13 cellular contexts compared by ENCODE assay signal in genomic region chr3:153285982-153286381, GRCh38.
A peak's percentile ranks its signal among the peaks of the same experiment; 100 is the strongest.
DNase-seq lines count a peak whose midpoint lies in the region; ATAC-seq and TF ChIP-seq lines count a peak whose summit lies in the region.
"Had no signal": no experiment of that assay in that cellular context is flagged by ENCODE, and none has a peak within 500 bp of the region (broad histone marks: within the 10 kb centered on the region; RNA-seq: fewer than 3 reads in every experiment).

No MANE protein-coding gene starts in this region.

- WGBS in heart left ventricle, 4 donors = 75 to 86% (median 83%) methylated on average over 2 of the region's 2 CpGs

- POLR2A ChIA-PET in activated CD8-positive, alpha-beta T cell treated with anti-CD3 and anti-CD28 coated beads for 36 hours (lab: Charles Lee) = no interaction called here
- POLR2A ChIA-PET in WTC11 (lab: Charles Lee) = no interaction called here

- H3K27me3 Mint-ChIP-seq in memory B cell (no peaks in the 10 kb centered on the region), WTC11 (ENCODE audit: low read depth) (no peaks in the 10 kb centered on the region; the same call in 1 of the 2 replicates)
- no peaks in the 10 kb centered on the region for H3K27me3 Mint-ChIP-seq in activated CD8-positive, alpha-beta T cell treated with anti-CD3 and anti-CD28 coated beads for 36 hours

- peak in 2 of 4 donors; percentile 16 to 23 for ATAC-seq in heart left ventricle
- no peak for ATAC-seq in Right ventricle myocardium inferior
- ATAC-seq in memory B cell (ENCODE audit: low read depth) = no peak
- no peak for ATAC-seq in activated CD8-positive, alpha-beta T cell treated with anti-CD3 and anti-CD28 coated beads for 36 hours
- ATAC-seq in WTC11 = no peak

- H3K9me3 ChIP-seq in heart left ventricle = no peaks in the 10 kb centered on the region
- H3K9me3 ChIP-seq in ascending aorta = no peaks in the 10 kb centered on the region
- H3K9me3 ChIP-seq: BE2C had no signal

- no peaks in the 10 kb centered on the region for H3K36me3 ChIP-seq in heart left ventricle
- no peaks in the 10 kb centered on the region for H3K36me3 ChIP-seq in ascending aorta
- H3K36me3 ChIP-seq: BE2C had no signal

- H3K4me3 ChIP-seq in heart left ventricle (no peak overlapping the region), ascending aorta (no peak overlapping the region)
- H3K4me3 ChIP-seq: hepatocyte had no signal

- H3K27ac Mint-ChIP-seq in memory B cell (peak overlapping the region; percentile 50), WTC11 (no peak overlapping the region)
- H3K27ac Mint-ChIP-seq in activated CD8-positive, alpha-beta T cell treated with anti-CD3 and anti-CD28 coated beads for 36 hours = no peak overlapping the region

- TF ChIP-seq POLR2A in heart left ventricle (IDR thresholded peaks at IDR 0.05) = no peak

- H3K9me3 Mint-ChIP-seq in memory B cell (no peaks in the 10 kb centered on the region), WTC11 (0 out of 2 replicates have a peak, but pooled peaks cover 6% of the 10 kb centered on the region)
- H3K9me3 Mint-ChIP-seq in activated CD8-positive, alpha-beta T cell treated with anti-CD3 and anti-CD28 coated beads for 36 hours = no peaks in the 10 kb centered on the region

- intact Hi-C loops in heart left ventricle (cut with DNase I) (loop anchor here in 6 of 10 donors (2.0 to 10.0 kb wide), 6 partner anchors 61 to 251 kb away; partner anchors contain the start of gene RAP2B (in 6 of the 6)), Right ventricle myocardium inferior (cut with DNase I) (loop anchor here (2.0 to 10.0 kb wide), 2 partner anchors 123 to 241 kb away; partner anchors contain the start of gene RAP2B), ascending aorta (cut with DNase I) (loop anchor here (5.0 to 10.0 kb wide), 2 partner anchors 124 to 241 kb away; partner anchors contain the start of gene RAP2B)
- intact Hi-C loops in activated CD8-positive, alpha-beta T cell treated with anti-CD3 and anti-CD28 coated beads for 36 hours (cut with micrococcal nuclease) = loop anchor here (10.0 kb wide), 2 partner anchors 121 to 339 kb away; partner anchors contain the start of gene RAP2B

- H3K27ac ChIP-seq in heart left ventricle (peak overlapping the region in 7 of 12 donors; percentile 20 to 84 (median 35)), ascending aorta (peak overlapping the region; percentile 20 to 23)
- H3K27ac ChIP-seq: hepatocyte had no signal

- H3K27me3 ChIP-seq in heart left ventricle (no peaks in the 10 kb centered on the region), ascending aorta (no peaks in the 10 kb centered on the region)
- H3K27me3 ChIP-seq: BE2C, hepatocyte had no signal

- CTCF ChIA-PET in activated CD8-positive, alpha-beta T cell treated with anti-CD3 and anti-CD28 coated beads for 36 hours (lab: Charles Lee) = interaction anchor here (1.2 kb wide), 1 partner anchor 396 kb away, joined by 3 read pairs; no protein-coding TSS in a partner anchor
- CTCF ChIA-PET in WTC11 (lab: Charles Lee) = no interaction called here

- H3K36me3 Mint-ChIP-seq in memory B cell (no peaks in the 10 kb centered on the region), WTC11 (no peaks in the 10 kb centered on the region)
- no peaks in the 10 kb centered on the region for H3K36me3 Mint-ChIP-seq in activated CD8-positive, alpha-beta T cell treated with anti-CD3 and anti-CD28 coated beads for 36 hours (ENCODE audit: low read depth)

- H3K4me1 ChIP-seq in heart left ventricle (peaks cover 0 to 60% (median 15%) of the 10 kb centered on the region in 12 donors), ascending aorta (no peaks in the 10 kb centered on the region)
- H3K4me1 ChIP-seq: BE2C had no signal

- H3K4me3 Mint-ChIP-seq in memory B cell (no peak overlapping the region), WTC11 (no peak overlapping the region)
- H3K4me3 Mint-ChIP-seq in activated CD8-positive, alpha-beta T cell treated with anti-CD3 and anti-CD28 coated beads for 36 hours = no peak overlapping the region

- DNase-seq in heart left ventricle (no peak), Right ventricle myocardium inferior (ENCODE audit: missing footprints) (no peak), ascending aorta (ENCODE audit: low spot score in 2 of 2) (no peak), memory B cell (ENCODE audit: low spot score in 2 of 2) (no peak), WTC11 (ENCODE audit: low spot score) (no peak), mesenteric fat pad (ENCODE audit: low spot score) (no peak)
- DNase-seq in activated CD8-positive, alpha-beta T cell treated with anti-CD3 and anti-CD28 coated beads for 36 hours = no peak
- DNase-seq in activated CD4-positive, CD25-positive, alpha-beta regulatory T cell treated with anti-CD3 and anti-CD28 coated beads, Interleukin-2, amount 50 U/mL, for 72 hours = no peak
- DNase-seq: BE2C; effector CD8-positive, alpha-beta T cell; NCI-H1436 treated with DMSO at 0.1 percent for 48 hours; T-helper 1 cell had no signal

- H3K4me1 Mint-ChIP-seq in memory B cell = peaks cover 11% of the 10 kb centered on the region
- peaks cover 52% of the 10 kb centered on the region for H3K4me1 Mint-ChIP-seq in activated CD8-positive, alpha-beta T cell treated with anti-CD3 and anti-CD28 coated beads for 36 hours (ENCODE audit: low read depth)
- H3K4me1 Mint-ChIP-seq in WTC11 = peaks cover 21% of the 10 kb centered on the region

- TF ChIP-seq CTCF in heart left ventricle (IDR thresholded peaks at IDR 0.05) (no peak), ascending aorta (IDR thresholded peaks at IDR 0.05) (no peak), WTC11 (IDR thresholded peaks at IDR 0.05) (no peak)
- TF ChIP-seq CTCF in activated CD8-positive, alpha-beta T cell treated with anti-CD3 and anti-CD28 coated beads for 36 hours (IDR thresholded peaks at IDR 0.05) = no peak

TF ChIP-seq in WTC11, 78 proteins besides CTCF, POLR2A, EP300 and RAD21 (continues in another document):
- TF ChIP-seq HMGXB4 (CRISPR knock-in tag; IDR thresholded peaks at IDR 0.05) (no peak), ZNF219 (CRISPR knock-in tag; IDR thresholded peaks at IDR 0.05; ENCODE audit: borderline replicate concordance) (no peak), ZNF317 (CRISPR knock-in tag; IDR thresholded peaks at IDR 0.05; ENCODE audit: borderline replicate concordance, low read depth) (no peak), PRRX2 (CRISPR knock-in tag; IDR thresholded peaks at IDR 0.05) (no peak), GTF2I (CRISPR knock-in tag; conservative IDR thresholded peaks at IDR 0.05) (no peak), FOXP4 (CRISPR knock-in tag; IDR thresholded peaks at IDR 0.05) (no peak), ZSCAN18 (CRISPR knock-in tag; IDR thresholded peaks at IDR 0.05) (no peak), CBFB (CRISPR knock-in tag; IDR thresholded peaks at IDR 0.05; ENCODE audit: low read depth) (no peak), FOXJ3 (CRISPR knock-in tag; IDR thresholded peaks at IDR 0.05; ENCODE audit: borderline replicate concordance) (no peak), ZNF671 (CRISPR knock-in tag; IDR thresholded peaks at IDR 0.05) (no peak), CDX4 (CRISPR knock-in tag; IDR thresholded peaks at IDR 0.05; ENCODE audit: borderline replicate concordance) (no peak)
